Comparison of ENCODE assay signal across 26 cellular contexts in the genomic region with DNA sequence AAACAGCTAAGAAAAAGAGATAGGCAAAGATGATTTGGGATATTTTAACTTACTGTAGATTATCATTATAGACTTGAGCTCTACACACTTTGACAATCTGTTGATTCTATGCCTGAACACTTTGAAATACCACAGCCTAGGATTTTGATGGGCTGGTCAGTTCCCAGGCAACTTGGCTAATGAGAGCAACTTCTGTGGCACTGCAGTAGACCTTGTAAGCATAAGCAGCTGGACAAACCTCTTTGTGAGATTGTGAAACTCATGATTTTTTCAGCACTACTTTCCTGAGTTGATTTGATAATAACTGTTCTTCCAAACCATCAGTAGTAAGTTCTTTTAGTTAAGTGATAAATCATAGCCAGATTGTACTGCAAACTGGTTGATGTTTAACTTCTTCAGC. TPM values are rescaled to one million over a fixed set of nuclear protein-coding genes. Genes with fewer than 3 reads are reported as not detected.
DNase-seq lines count a peak whose midpoint lies in the region; ATAC-seq, FAIRE-seq and TF ChIP-seq lines count a peak whose summit lies in the region.
"Had no signal": no experiment of that assay in that cellular context is flagged by ENCODE, and none has a peak within 500 bp of the region (broad histone marks: within the 10 kb centered on the region; RNA-seq: fewer than 3 reads in every experiment).

No MANE protein-coding gene starts in this region.

- H3K4me3 ChIP-seq in GM12878 = no peak overlapping the region
- no peak overlapping the region for H3K4me3 ChIP-seq in retinal pigment epithelial cell (ENCODE audit: low read length)
- H3K4me3 ChIP-seq: adrenal gland, breast epithelium, esophagus squamous epithelium, heart left ventricle, left ventricle myocardium inferior had no signal

- SMC1A ChIA-PET in GM12878 (lab: Charles Lee; ENCODE audit: uncharacterized antibody, unreplicated experiment) = interaction anchor here (0.7 to 1.5 kb wide), 6 partner anchors 9 to 203 kb away, joined by 3 to 4 read pairs (median 3); no protein-coding TSS in a partner anchor

- no peak overlapping the region for H2AFZ ChIP-seq in GM12878 (ENCODE audit: control insufficient read depth, low read depth, low read length)

- no peaks in the 10 kb centered on the region for H4K20me1 ChIP-seq in GM12878 (ENCODE audit: control insufficient read depth, insufficient read depth)

- RAD21 ChIA-PET in GM12878 (lab: Charles Lee; ENCODE audit: unreplicated experiment) = no interaction called here

- DNase-seq in DMS53 (lab: John Stamatoyannopoulos, UW) (peak; percentile 21), DMS53 treated with DMSO at 0.1 percent for 48 hours (lab: John Stamatoyannopoulos, UW; ENCODE audit: unreplicated experiment) (no peak), GM12878 (ENCODE audit: low read depth, low spot score) (no peak), kidney tubule cell (ENCODE audit: low spot score) (peak; percentile 10), retinal pigment epithelial cell (ENCODE audit: low read depth) (peak; percentile 41), NCI-H146 treated with DMSO at 0.1 percent for 48 hours (lab: John Stamatoyannopoulos, UW; ENCODE audit: unreplicated experiment) (no peak), GM10248 (ENCODE audit: extremely low spot score) (no peak)
- DNase-seq: activated CD4-positive, alpha-beta T cell treated with anti-CD3 and anti-CD28 coated beads, Interleukin-2, amount 10 ng/mL, durations not matched to agents 7 days and 5 days; activated naive CD4-positive, alpha-beta T cell; activated T-cell treated with anti-CD3 and anti-CD28 coated beads, Interleukin-2, amount 50 U/mL, for 48 hours; cortex of kidney; DMS79; esophagus squamous epithelium; HCEC 1CT; heart left ventricle; left ventricle myocardium inferior; NCI-H1092; NCI-H187 treated with DMSO at 0.1 percent for 48 hours; small intestine; stimulated activated CD4-positive, alpha-beta T cell treated with anti-CD3 and anti-CD28 coated beads, Interleukin-2, amount 100 ng/mL, for 24 hours had no signal

- CTCF ChIA-PET in GM12878 (lab: Yijun Ruan, JAX) (interaction anchor here (0.8 to 1.6 kb wide), 3 partner anchors 13 to 61 kb away, joined by 3 to 5 read pairs (median 4); no protein-coding TSS in a partner anchor), GM10248 (lab: Yijun Ruan, JAX) (no interaction called here)

- no peaks in the 10 kb centered on the region for H3K79me2 ChIP-seq in GM12878 (ENCODE audit: control insufficient read depth, insufficient read depth, low read length)

- no peak overlapping the region for H3K27ac ChIP-seq in GM12878 (ENCODE audit: control insufficient read depth, insufficient read depth)
- H3K27ac ChIP-seq: 22Rv1, adrenal gland, breast epithelium, esophagus squamous epithelium, heart left ventricle, left ventricle myocardium inferior, VCaP had no signal

- POLR2A ChIA-PET in GM12878 (lab: Charles Lee) = no interaction called here
- POLR2A ChIA-PET in GM10248 (lab: Yijun Ruan, JAX) = no interaction called here

- ATAC-seq in GM12878 = peak; percentile 49
- no peak for ATAC-seq in GM21390 (IDR thresholded peaks at IDR 0.05; ENCODE audit: unreplicated experiment)

- in situ Hi-C loops in GM12878 (cut with MboI) = no loop called here

- no peak for TF ChIP-seq CTCF in GM12878 (IDR thresholded peaks at IDR 0.05 in 2 of 3, conservative IDR thresholded peaks at IDR 0.05 in 1 of 3; ENCODE audit: control insufficient read depth in 2 of 3, extremely low read depth in 1 of 3, insufficient read depth in 1 of 3, low read depth in 3 of 3, low read length in 3 of 3)
- no peak for TF ChIP-seq CTCF in retinal pigment epithelial cell (conservative IDR thresholded peaks at IDR 0.05; ENCODE audit: low read depth, low read length)
- no peak for TF ChIP-seq CTCF in GM10248 (IDR thresholded peaks at IDR 0.05; ENCODE audit: control extremely low read depth, extremely low read depth, low read depth, missing control alignments)

- no peak for TF ChIP-seq EP300 in GM12878 (IDR thresholded peaks at IDR 0.05; ENCODE audit: borderline replicate concordance in 1 of 2, control insufficient read depth in 1 of 2, low read depth in 2 of 2, low read length in 2 of 2)

- no peaks in the 10 kb centered on the region for H3K36me3 ChIP-seq in GM12878 (ENCODE audit: control insufficient read depth in 2 of 2, insufficient read depth in 2 of 2, low read length in 1 of 2)
- H3K36me3 ChIP-seq: adrenal gland, breast epithelium, esophagus squamous epithelium, heart left ventricle, left ventricle myocardium inferior had no signal

- no peak overlapping the region for H3K9ac ChIP-seq in GM12878 (ENCODE audit: control insufficient read depth, insufficient read depth, low read length)

- intact Hi-C loops in GM12878 (cut with micrococcal nuclease; ENCODE audit: unreplicated experiment) = no loop called here

- H3K9me3 ChIP-seq in GM12878 (replicated peaks; ENCODE audit: control insufficient read depth, insufficient read depth, low read length) = no peaks in the 10 kb centered on the region
- H3K9me3 ChIP-seq: adrenal gland, breast epithelium, esophagus squamous epithelium, heart left ventricle, left ventricle myocardium inferior had no signal

- H3K4me2 ChIP-seq in GM12878 (ENCODE audit: control insufficient read depth, insufficient read depth) = no peak overlapping the region

- no TSS peak for BruUV-seq in GM12878 (replicated peaks; lab: Mats Ljungman, UMichigan)

- no peak for TF ChIP-seq POLR2A in GM12878 (IDR thresholded peaks at IDR 0.05; ENCODE audit: low read depth, low read length)

- FAIRE-seq in GM12878 (lab: Jason Lieb, UNC) = peak; percentile 41
- FAIRE-seq: GM12891, small intestine had no signal

- H3K4me1 ChIP-seq in GM12878 (ENCODE audit: control insufficient read depth, insufficient read depth, low read length) = no peaks in the 10 kb centered on the region
- H3K4me1 ChIP-seq: adrenal gland, breast epithelium, esophagus squamous epithelium had no signal

- H3K27me3 ChIP-seq in GM12878 (replicated peaks in 1 of 2; ENCODE audit: control insufficient read depth in 2 of 2, insufficient read depth in 2 of 2, low read length in 1 of 2) = no peaks in the 10 kb centered on the region
- H3K27me3 ChIP-seq: adrenal gland, breast epithelium, heart left ventricle had no signal

- no peak for TF ChIP-seq RAD21 in GM12878 (IDR thresholded peaks at IDR 0.05; ENCODE audit: insufficient read depth, low read depth, low read length)

TF ChIP-seq in GM12878, 131 proteins besides CTCF, POLR2A, EP300 and RAD21:
- TF ChIP-seq FOS (IDR thresholded peaks at IDR 0.05; ENCODE audit: borderline replicate concordance, extremely low read depth, insufficient read length) (no peak), TCF7 (IDR thresholded peaks at IDR 0.05; ENCODE audit: borderline replicate concordance) (no peak), MTA3 (IDR thresholded peaks at IDR 0.05; ENCODE audit: borderline replicate concordance, low read length) (no peak), GABPA (IDR thresholded peaks at IDR 0.05; ENCODE audit: low read depth) (no peak), SRF (IDR thresholded peaks at IDR 0.05; ENCODE audit: low read depth in 2 of 2, low read length in 2 of 2) (no peak), POLR2AphosphoS2 (IDR thresholded peaks at IDR 0.05; ENCODE audit: low read depth, low read length) (no peak), SIN3A (IDR thresholded peaks at IDR 0.05; ENCODE audit: low read depth, low read length) (no peak), ZNF217 (IDR thresholded peaks at IDR 0.05) (no peak)
- TF ChIP-seq, protein P1, sequence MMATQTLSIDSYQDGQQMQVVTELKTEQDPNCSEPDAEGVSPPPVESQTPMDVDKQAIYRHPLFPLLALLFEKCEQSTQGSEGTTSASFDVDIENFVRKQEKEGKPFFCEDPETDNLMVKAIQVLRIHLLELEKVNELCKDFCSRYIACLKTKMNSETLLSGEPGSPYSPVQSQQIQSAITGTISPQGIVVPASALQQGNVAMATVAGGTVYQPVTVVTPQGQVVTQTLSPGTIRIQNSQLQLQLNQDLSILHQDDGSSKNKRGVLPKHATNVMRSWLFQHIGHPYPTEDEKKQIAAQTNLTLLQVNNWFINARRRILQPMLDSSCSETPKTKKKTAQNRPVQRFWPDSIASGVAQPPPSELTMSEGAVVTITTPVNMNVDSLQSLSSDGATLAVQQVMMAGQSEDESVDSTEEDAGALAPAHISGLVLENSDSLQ (IDR thresholded peaks at IDR 0.05) = no peak

RNA-seq across cellular contexts. Expression of a gene that starts 27.1 kb away (rescaled TPM):
- total RNA-seq in GM12878 (2013; cell fraction: nucleolus; rRNA removed) = 309 and 344 TPM in 2 replicates
- total RNA-seq in GM12878 (2014; rRNA removed) (156 and 169 TPM in 2 replicates), GM12878 (2014; rRNA removed; fragmentation: Illumina TruSeq; extraction: Trizol) (187 and 191 TPM in 2 replicates), GM12878 (2021) (187 and 196 TPM in 2 replicates)
- polyA plus RNA-seq in GM12878 (2011; ENCODE audit: low read depth) = 55.1 TPM
- polyA plus RNA-seq in GM12878 (2011; rRNA removed) (215 and 245 TPM in 2 replicates), GM12878 (2014; fragmentation: Illumina TruSeq; extraction: Trizol) (241 and 312 TPM in 2 replicates), GM12878 (2014; fragmentation: Nextera tagmentation; extraction: Ambion mirVana) (100 to 1,000 TPM; 187 to 195 TPM), GM12878 (2014; rRNA removed) (162 and 163 TPM in 2 replicates), GM12878 (2016; fragmentation: Nextera tagmentation; extraction: Ambion mirVana) (100 to 1,000 TPM; 226 to 229 TPM)
- 120 and 132 TPM in 2 replicates for polyA plus RNA-seq in GM12878 (2011; cell fraction: cytosol; rRNA removed)
- polyA plus RNA-seq in GM12878 (2011; cell fraction: nucleus; rRNA removed) = 189 and 251 TPM in 2 replicates
- 82.4 and 87.4 TPM in 2 replicates for polyA plus RNA-seq in GM12878 (2012)
- 305 and 322 TPM in 2 replicates for polyA minus RNA-seq in GM12878 (2011; rRNA and poly(A)+ RNA removed)
- 104 and 118 TPM in 2 replicates for polyA minus RNA-seq in GM12878 (2011; cell fraction: cytosol; rRNA and poly(A)+ RNA removed)
- polyA minus RNA-seq in GM12878 (2011; cell fraction: nucleus; rRNA and poly(A)+ RNA removed) = 126 and 135 TPM in 2 replicates

Comparison
In these comparisons a context has a peak if more than half of its experiments do, and no peak if none do; other contexts are left out.
1. DNase-seq: peak in DMS53 (single experiment), kidney tubule cell (single experiment) and retinal pigment epithelial cell (single experiment); none in DMS53 treated with DMSO at 0.1 percent for 48 hours (single experiment), GM12878 (single experiment), NCI-H146 treated with DMSO at 0.1 percent for 48 hours (single experiment) and GM10248 (single experiment).